Comparison of ENCODE assay signal across 16 cellular contexts in the genomic region with DNA sequence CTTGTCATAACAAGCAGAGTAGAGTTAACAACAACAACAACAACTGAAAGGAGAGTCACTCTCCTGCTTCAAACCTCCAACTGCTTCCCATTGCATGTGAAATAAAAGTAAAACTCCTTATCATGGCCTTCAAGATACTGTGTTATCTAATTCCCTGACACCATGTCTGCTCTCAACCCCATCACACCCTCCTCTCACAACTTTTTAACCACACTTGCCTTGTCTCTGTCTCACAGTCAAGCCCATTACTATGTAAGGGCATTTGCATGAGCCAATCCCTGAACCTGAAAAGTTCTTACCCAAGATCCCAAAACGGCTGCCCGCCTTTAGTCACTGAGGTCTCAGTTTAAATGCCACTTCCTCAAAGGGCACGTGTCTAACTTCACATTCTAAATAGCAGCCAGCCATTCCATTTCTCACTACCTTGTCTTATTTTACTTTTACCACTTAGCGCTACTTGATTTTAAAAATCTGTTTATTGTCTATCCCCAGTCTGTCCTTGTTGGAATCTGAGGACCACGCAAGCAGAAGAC.
"Had no signal": no experiment of that assay in that cellular context is flagged by ENCODE, and none has a peak within 500 bp of the region (broad histone marks: within the 10 kb centered on the region; RNA-seq: fewer than 3 reads in every experiment).

No MANE protein-coding gene starts in this region.

- ATAC-seq: activated CD8-positive, alpha-beta T cell treated with anti-CD3 and anti-CD28 coated beads for 36 hours; activated T-helper 17 cell treated with anti-CD3 and anti-CD28 coated beads, Interleukin-2, amount 50 U/mL, for 72 hours; body of pancreas; foreskin keratinocyte; left cardiac atrium; naive thymus-derived CD4-positive, alpha-beta T cell had no signal

- DNase-seq: activated CD4-positive, alpha-beta T cell treated with anti-CD3 and anti-CD28 coated beads, Interleukin-2, amount 10 ng/mL, durations not matched to agents 24 days and 14 days; activated CD8-positive, alpha-beta T cell treated with anti-CD3 and anti-CD28 coated beads for 36 hours; activated naive CD4-positive, alpha-beta T cell; activated naive CD8-positive, alpha-beta T cell treated with anti-CD3 and anti-CD28 coated beads for 36 hours; activated T-cell treated with anti-CD3 and anti-CD28 coated beads, Interleukin-2, amount 50 U/mL, for 1 hour; amygdala; body of pancreas; caudate nucleus; dorsolateral prefrontal cortex; foreskin keratinocyte; hippocampal formation; left cardiac atrium; mesenchymal stem cell; naive thymus-derived CD4-positive, alpha-beta T cell; uterus had no signal
